15 cellular contexts compared by ENCODE assay signal in genomic region chr1:52240592-52240991, GRCh38.
"Had no signal": no experiment of that assay in that cellular context is flagged by ENCODE, and none has a peak within 500 bp of the region (broad histone marks: within the 10 kb centered on the region; RNA-seq: fewer than 3 reads in every experiment).

No MANE protein-coding gene starts in this region.

- ATAC-seq: WTC11 had no signal

- H3K4me1 Mint-ChIP-seq: activated naive CD4-positive, alpha-beta T cell treated with anti-CD3 and anti-CD28 coated beads, Interleukin-2, amount 10 ng/mL, durations not matched to agents 7 days and 5 days; WTC11 had no signal

- H3K36me3 ChIP-seq: cardiac muscle cell, colonic mucosa had no signal

- H3K27me3 Mint-ChIP-seq: activated naive CD4-positive, alpha-beta T cell treated with anti-CD3 and anti-CD28 coated beads, Interleukin-2, amount 10 ng/mL, durations not matched to agents 7 days and 5 days had no signal

- H3K9me3 ChIP-seq: colonic mucosa, sigmoid colon had no signal

- H3K27ac Mint-ChIP-seq: activated naive CD4-positive, alpha-beta T cell treated with anti-CD3 and anti-CD28 coated beads, Interleukin-2, amount 10 ng/mL, durations not matched to agents 7 days and 5 days; activated T-helper 2 cell treated with anti-CD3 and anti-CD28 coated beads, Interferon-gamma antibody, Interleukin-2, Interleukin-4, amounts not matched to agents 10 μg/mL and 5 μg/mL and 100 μg/mL, durations not matched to agents 14 hours and 24 hours and 36 hours; nephron progenitor cell; WTC11 had no signal

- DNase-seq: activated CD4-positive, alpha-beta T cell treated with anti-CD3 and anti-CD28 coated beads, Interleukin-2, amount 50 U/mL, for 1 hour; activated naive CD4-positive, alpha-beta T cell treated with anti-CD3 and anti-CD28 coated beads, Interleukin-2, amount 10 ng/mL, durations not matched to agents 7 days and 5 days; colonic mucosa; effector CD8-positive, alpha-beta T cell; hippocampal formation; kidney glomerular epithelial cell; nephron progenitor cell; sigmoid colon; stimulated activated CD4-positive, alpha-beta T cell treated with anti-CD3 and anti-CD28 coated beads, Interleukin-2, amount 100 ng/mL, for 24 hours; stimulated activated naive CD4-positive, alpha-beta T cell treated with Interleukin-2 at 50 U/mL for 16 hours; T1000; trophoblast cell had no signal

- H3K27me3 ChIP-seq: cardiac muscle cell, colonic mucosa, sigmoid colon had no signal

- H3K27ac ChIP-seq: cardiac muscle cell, colonic mucosa, sigmoid colon had no signal

- H3K4me3 Mint-ChIP-seq: activated naive CD4-positive, alpha-beta T cell treated with anti-CD3 and anti-CD28 coated beads, Interleukin-2, amount 10 ng/mL, durations not matched to agents 7 days and 5 days; nephron progenitor cell; WTC11 had no signal

- H3K4me3 ChIP-seq: cardiac muscle cell, colonic mucosa, sigmoid colon had no signal

- H3K36me3 Mint-ChIP-seq: activated naive CD4-positive, alpha-beta T cell treated with anti-CD3 and anti-CD28 coated beads, Interleukin-2, amount 10 ng/mL, durations not matched to agents 7 days and 5 days; WTC11 had no signal

- H3K9me3 Mint-ChIP-seq: activated naive CD4-positive, alpha-beta T cell treated with anti-CD3 and anti-CD28 coated beads, Interleukin-2, amount 10 ng/mL, durations not matched to agents 7 days and 5 days; activated T-helper 2 cell treated with anti-CD3 and anti-CD28 coated beads, Interferon-gamma antibody, Interleukin-2, Interleukin-4, amounts not matched to agents 10 μg/mL and 5 μg/mL and 100 μg/mL, durations not matched to agents 14 hours and 24 hours and 36 hours; nephron progenitor cell; WTC11 had no signal

- H3K4me1 ChIP-seq: colonic mucosa had no signal
